ENCODE assay signal across 8 cellular contexts in the genomic region with DNA sequence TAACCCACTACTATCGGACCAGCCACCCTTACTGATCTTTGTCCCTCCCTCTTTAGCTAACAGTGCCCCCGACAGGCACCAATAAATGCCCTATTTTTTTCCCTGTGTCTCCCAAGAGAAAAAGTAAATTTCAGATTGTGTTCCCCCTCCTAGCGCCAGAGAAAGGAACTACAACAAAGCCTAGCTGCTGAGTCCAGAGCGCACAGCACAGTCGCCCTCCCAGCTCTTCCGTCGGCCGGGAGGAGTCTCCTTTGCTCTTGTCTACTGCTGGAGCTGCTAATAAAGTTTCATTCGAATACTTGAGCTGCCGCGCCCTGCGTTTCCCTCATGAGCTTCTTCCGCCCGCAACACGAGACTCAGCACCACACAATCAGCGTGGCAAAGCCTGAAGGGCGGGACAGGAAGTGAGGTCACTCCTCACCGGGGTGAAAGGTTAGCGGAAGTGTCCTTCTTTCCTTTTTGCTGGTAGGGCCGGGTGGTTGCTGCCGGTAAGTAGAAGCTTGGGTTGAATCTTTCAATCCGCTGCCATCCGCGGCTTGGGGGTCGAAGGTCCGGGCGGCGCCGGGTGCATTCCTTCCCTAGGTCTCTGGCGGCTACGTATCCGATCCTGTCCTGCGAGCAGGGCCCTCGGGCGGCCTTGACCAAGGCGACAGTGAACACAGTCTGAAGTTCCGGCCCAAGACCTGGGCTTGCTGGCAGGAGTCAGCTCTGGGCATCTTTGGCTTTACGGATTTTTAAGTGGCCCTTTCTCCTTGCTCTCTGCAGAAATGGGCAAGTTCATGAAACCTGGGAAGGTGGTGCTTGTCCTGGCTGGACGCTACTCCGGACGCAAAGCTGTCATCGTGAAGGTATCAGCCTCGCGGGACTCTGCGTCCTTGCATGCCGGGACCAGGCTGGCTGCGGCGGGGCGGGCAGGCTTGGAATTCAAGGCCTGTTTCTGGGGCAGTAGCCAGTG. TPM values are rescaled to one million over a fixed set of nuclear protein-coding genes. Genes with fewer than 3 reads are reported as not detected.
DNase-seq lines count a peak whose midpoint lies in the region; ATAC-seq, FAIRE-seq and TF ChIP-seq lines count a peak whose summit lies in the region.

A gene (plus strand): TSS at position 436 of the 955 bp plus-strand sequence. CDS start 332 bp downstream, at position 768.

- H4K91ac ChIP-seq in H1 (replicated peaks; ENCODE audit: insufficient read length, low read length) (peak within 1 kb of the TSS; percentile 86), mesenchymal stem cell (ENCODE audit: low read length) (peak within 1 kb of the TSS; percentile 78)

- H3K4me2 ChIP-seq in H1 (ENCODE audit: insufficient read depth in 1 of 2, low read depth in 2 of 2, low read length in 2 of 2): peak within 1 kb of the TSS; percentile 84 to 96
- H3K4me2 ChIP-seq in mesenchymal stem cell (ENCODE audit: low read length, poor library complexity, severe bottlenecking): peak within 1 kb of the TSS; percentile 82

- CTCF ChIA-PET in H1 (lab: Charles Lee; ENCODE audit: partially characterized antibody): interaction anchor here (0.6 to 2.7 kb wide), 26 partner anchors 9 to 218 kb away, joined by 3 to 20 read pairs (median 4); a partner anchor contains a TSS

- no peak within 1 kb of the TSS for H2BK120ac ChIP-seq in H1 (replicated peaks; ENCODE audit: low read depth, low read length)
- H2BK120ac ChIP-seq in mesenchymal stem cell (ENCODE audit: low read depth, low read length): no peak within 1 kb of the TSS

- peak within 1 kb of the TSS; percentile 5; the same call in 1 of the 2 replicates for H2AFZ ChIP-seq in H1 (ENCODE audit: low read length)
- H2AFZ ChIP-seq in mesenchymal stem cell (ENCODE audit: low read depth, low read length): no peak within 1 kb of the TSS

- H4K8ac ChIP-seq in H1 (ENCODE audit: extremely low read depth, insufficient read depth, low read length) (peak within 1 kb of the TSS; percentile 98), mesenchymal stem cell (ENCODE audit: low read length) (peak within 1 kb of the TSS; percentile 78)

- peak; percentile 95 for DNase-seq in COLO668 (lab: John Stamatoyannopoulos, UW; ENCODE audit: unreplicated experiment)
- peak; percentile 98 for DNase-seq in HT-29 (ENCODE audit: low spot score)
- DNase-seq in NOMO-1 (lab: John Stamatoyannopoulos, UW; ENCODE audit: unreplicated experiment in 2 of 2): peak; percentile 99
- DNase-seq in activated CD8-positive, alpha-beta memory T cell treated with anti-CD3 and anti-CD28 coated beads for 4 hours (ENCODE audit: low read depth in 2 of 2): peak; percentile 93 to 97
- DNase-seq in H1 (ENCODE audit: low read depth in 1 of 2, low spot score in 2 of 2): peak; percentile 93 to 99
- DNase-seq in mesenchymal stem cell: peak; percentile 100
- peak; percentile 98 for DNase-seq in stimulated activated CD8-positive, alpha-beta memory T cell treated with anti-CD3 and anti-CD28 coated beads, Interleukin-15, amount 100 ng/mL, for 1 hour (ENCODE audit: low read depth)

- H2BK5ac ChIP-seq in H1 (ENCODE audit: low read depth, low read length) (peak within 1 kb of the TSS; percentile 97), mesenchymal stem cell (ENCODE audit: low read depth, low read length, poor library complexity, severe bottlenecking) (peak within 1 kb of the TSS; percentile 96)

- peaks cover 4 to 6% of the 10 kb centered on the region in 2 experiments for H4K20me1 ChIP-seq in H1 (replicated peaks in 1 of 2; ENCODE audit: control insufficient read depth in 1 of 2, insufficient read depth in 2 of 2, low read length in 2 of 2)

- H3K4me1 ChIP-seq in H1 (replicated peaks in 1 of 4; ENCODE audit: control insufficient read depth in 3 of 4, insufficient read depth in 4 of 4, low read length in 3 of 4): peaks cover 3 to 12% (median 4%) of the 10 kb centered on the region in 4 experiments; a peak in 6 of 7 replicates
- H3K4me1 ChIP-seq in mesenchymal stem cell (ENCODE audit: control insufficient read depth, insufficient read depth, low read depth, low read length): peaks cover 8% of the 10 kb centered on the region

- POLR2A ChIA-PET in H1 (lab: Charles Lee; ENCODE audit: partially characterized antibody): interaction anchor here (0.6 to 8.2 kb wide), 66 partner anchors 9 to 1200 kb away, joined by 3 to 123 read pairs (median 4); a partner anchor contains a TSS

- H2BK12ac ChIP-seq in H1 (ENCODE audit: low read depth, low read length) (no peak within 1 kb of the TSS), mesenchymal stem cell (ENCODE audit: low read length in 2 of 2) (peak within 1 kb of the TSS in 1 of 2 experiments; percentile 49)

- peak within 1 kb of the TSS; percentile 84 for H3K27ac ChIP-seq in H1 (ENCODE audit: low read depth, low read length)
- peak within 1 kb of the TSS; percentile 95 for H3K27ac ChIP-seq in mesenchymal stem cell (ENCODE audit: low read length, poor library complexity, severe bottlenecking)

- H3K27me3 ChIP-seq in H1 (replicated peaks in 1 of 4; ENCODE audit: control insufficient read depth in 3 of 4, extremely low read depth in 1 of 4, insufficient read depth in 3 of 4, low read length in 3 of 4): no peaks in the 10 kb centered on the region
- no peaks in the 10 kb centered on the region for H3K27me3 ChIP-seq in mesenchymal stem cell (ENCODE audit: control insufficient read depth in 1 of 2, insufficient read depth in 1 of 2, low read length in 2 of 2)

- peak; percentile 55 to 62 for TF ChIP-seq RAD21 in H1 (IDR thresholded peaks at IDR 0.05 in 1 of 2, conservative IDR thresholded peaks at IDR 0.05 in 1 of 2; ENCODE audit: low read depth in 2 of 2, low read length in 2 of 2)

- 2% methylated on average over 37 of the region's 49 CpGs; no CpG with 5 or more reads in 1 of the 2 experiments for WGBS in H1 (ENCODE audit: extremely low coverage in 1 of 2, insufficient coverage in 1 of 2, insufficient read length in 1 of 2, insufficient replicate concordance in 2 of 2, low coverage in 1 of 2, low lambda C conversion rate in 2 of 2, missing lambda C conversion rate in 1 of 2), 2 experiments
- under 1% methylated on average over 49 of the region's 49 CpGs for WGBS in mesenchymal stem cell

- H3K4ac ChIP-seq in H1 (replicated peaks; ENCODE audit: insufficient read length, low read depth, low read length) (peak within 1 kb of the TSS; percentile 70), mesenchymal stem cell (ENCODE audit: low read depth in 1 of 2, low read length in 2 of 2) (peak within 1 kb of the TSS; percentile 85 to 90)

- ATAC-seq in GM19468 (IDR thresholded peaks at IDR 0.05; ENCODE audit: extremely low read depth, unreplicated experiment): peak; percentile 85

- H3K4me3 ChIP-seq in H1 (ENCODE audit: extremely low read depth in 1 of 4, insufficient read depth in 2 of 4, low read depth in 3 of 4, low read length in 4 of 4): peak within 1 kb of the TSS; percentile 83 to 100 (median 91)
- H3K4me3 ChIP-seq in mesenchymal stem cell (ENCODE audit: insufficient read depth in 1 of 2, low read depth in 1 of 2, low read length in 2 of 2): peak within 1 kb of the TSS; percentile 89 to 99

- H2BK20ac ChIP-seq in H1 (ENCODE audit: low read length): no peak within 1 kb of the TSS

- peaks cover 7% of the 10 kb centered on the region for H3K23me2 ChIP-seq in H1 (ENCODE audit: low read depth, low read length)

- H2AK5ac ChIP-seq in H1 (ENCODE audit: low read depth, low read length) (peak within 1 kb of the TSS; percentile 84), mesenchymal stem cell (ENCODE audit: low read length, severe bottlenecking) (peak within 1 kb of the TSS; percentile 26)

- TF ChIP-seq POLR2A in H1 (IDR thresholded peaks at IDR 0.05; ENCODE audit: control extremely low read depth in 1 of 2, low read depth in 2 of 2, low read length in 2 of 2): peak; percentile 71 to 98

- H3K79me1 ChIP-seq in H1 (ENCODE audit: low read depth, low read length) (peaks cover 2% of the 10 kb centered on the region; the same call in 1 of the 2 replicates), mesenchymal stem cell (replicated peaks; ENCODE audit: low read length, poor library complexity, severe bottlenecking) (no peaks in the 10 kb centered on the region)

- H3K18ac ChIP-seq in H1 (ENCODE audit: extremely low read depth, low read length) (peak within 1 kb of the TSS; percentile 62; the same call in 1 of the 2 replicates), mesenchymal stem cell (ENCODE audit: low read depth in 1 of 2, low read length in 2 of 2) (peak within 1 kb of the TSS; percentile 97 to 98)

- H3K14ac ChIP-seq in H1 (ENCODE audit: insufficient read length) (no peak within 1 kb of the TSS), mesenchymal stem cell (ENCODE audit: low read length in 2 of 2) (peak within 1 kb of the TSS in 1 of 2 experiments; percentile 89)

- H3K9me3 ChIP-seq in H1 (ENCODE audit: insufficient read depth in 2 of 2, low read depth in 1 of 2, low read length in 1 of 2) (no peaks in the 10 kb centered on the region), mesenchymal stem cell (ENCODE audit: control insufficient read depth, low read length) (no peaks in the 10 kb centered on the region)

- H3K56ac ChIP-seq in H1 (replicated peaks; ENCODE audit: insufficient read length, low read depth, low read length): peak within 1 kb of the TSS; percentile 77

- H3K9ac ChIP-seq in H1 (replicated peaks in 1 of 4; ENCODE audit: extremely low read depth in 1 of 4, low read depth in 3 of 4, low read length in 3 of 4) (peak within 1 kb of the TSS; percentile 93 to 98 (median 96)), mesenchymal stem cell (ENCODE audit: low read length) (peak within 1 kb of the TSS; percentile 100)

- H3K23ac ChIP-seq in H1 (ENCODE audit: insufficient read length) (no peak within 1 kb of the TSS), mesenchymal stem cell (ENCODE audit: low read length in 2 of 2) (peak within 1 kb of the TSS in 1 of 2 experiments; percentile 56)

- peak within 1 kb of the TSS; percentile 30 for H4K5ac ChIP-seq in H1 (ENCODE audit: insufficient read length, low read depth, low read length)

- TF ChIP-seq EP300 in H1 (IDR thresholded peaks at IDR 0.05; ENCODE audit: borderline replicate concordance in 1 of 2, low read depth in 2 of 2, low read length in 2 of 2): peak in 1 of 2 experiments; percentile 68; a peak in 1 of 3 replicates

- no peak within 1 kb of the TSS for H2BK15ac ChIP-seq in H1 (ENCODE audit: low read length)
- peak within 1 kb of the TSS; percentile 60 for H2BK15ac ChIP-seq in mesenchymal stem cell (ENCODE audit: low read depth, poor library complexity, severe bottlenecking)

- peak; percentile 44 to 79 (median 70) for TF ChIP-seq CTCF in H1 (IDR thresholded peaks at IDR 0.05; ENCODE audit: control extremely low read depth in 1 of 3, insufficient read depth in 1 of 3, low read depth in 1 of 3, low read length in 3 of 3)

- H3K36me3 ChIP-seq in H1 (ENCODE audit: control insufficient read depth in 2 of 4, insufficient read depth in 4 of 4, low read length in 3 of 4) (peaks cover 15 to 38% (median 31%) of the 10 kb centered on the region in 4 experiments), mesenchymal stem cell (ENCODE audit: control insufficient read depth in 1 of 2, insufficient read depth in 2 of 2, low read depth in 1 of 2, low read length in 2 of 2) (peaks cover 30 to 54% of the 10 kb centered on the region in 2 experiments)

- peak; percentile 84 for FAIRE-seq in H1 (lab: Jason Lieb, UNC)

- peaks cover 11 to 20% of the 10 kb centered on the region in 2 experiments for H3K79me2 ChIP-seq in H1 (ENCODE audit: control insufficient read depth in 1 of 2, insufficient read depth in 2 of 2, low read length in 2 of 2)

RNA-seq across cellular contexts. Expression of the gene that starts here (rescaled TPM):
- 1,187 and 1,205 TPM in 2 replicates for total RNA-seq in HT-29 (2014; rRNA removed; shearing (Covaris generic))
- 1,415 and 1,425 TPM in 2 replicates for total RNA-seq in H1 (2021; fragmentation: NEBNext Ultra II Directional; extraction: Animal tissue kit (Norgen Biotek cat#: 25700))
- polyA plus RNA-seq in H1 (2011; rRNA removed): 3,779 and 3,900 TPM in 2 replicates
- polyA plus RNA-seq in H1 (2011; cell fraction: cytosol; rRNA removed): 3,674 TPM
- polyA plus RNA-seq in H1 (2011; cell fraction: nucleus; rRNA removed): 1,465 TPM
- polyA plus RNA-seq in H1 (2012, experiment 1 of 2): 1,928 to 4,480 TPM (median 4,033 TPM) in 4 replicates
- polyA plus RNA-seq in H1 (2012, experiment 2 of 2): 7,082 TPM
- polyA plus RNA-seq in H1 (2013, experiment 1 of 2): 5,965 TPM
- polyA plus RNA-seq in H1 (2013, experiment 2 of 2): 5,738 TPM
- 639 and 673 TPM in 2 replicates for polyA minus RNA-seq in H1 (2011; rRNA and poly(A)+ RNA removed)
- polyA minus RNA-seq in H1 (2011; cell fraction: cytosol; rRNA and poly(A)+ RNA removed): 757 TPM
- polyA minus RNA-seq in H1 (2011; cell fraction: nucleus; rRNA and poly(A)+ RNA removed): 1,343 TPM
- polyA plus RNA-seq in mesenchymal stem cell (2013, experiment 1 of 2): 5,075 TPM
- 4,888 TPM for polyA plus RNA-seq in mesenchymal stem cell (2013, experiment 2 of 2)

Comparison
In these comparisons a context has a peak if more than half of its experiments do, and no peak if none do; other contexts are left out.
1. Peak in every context shown above with its lines: DNase-seq, ATAC-seq, H3K4me3 ChIP-seq and H3K27ac ChIP-seq.